Comparison of ENCODE assay signal across 11 cellular contexts in the genomic region with DNA sequence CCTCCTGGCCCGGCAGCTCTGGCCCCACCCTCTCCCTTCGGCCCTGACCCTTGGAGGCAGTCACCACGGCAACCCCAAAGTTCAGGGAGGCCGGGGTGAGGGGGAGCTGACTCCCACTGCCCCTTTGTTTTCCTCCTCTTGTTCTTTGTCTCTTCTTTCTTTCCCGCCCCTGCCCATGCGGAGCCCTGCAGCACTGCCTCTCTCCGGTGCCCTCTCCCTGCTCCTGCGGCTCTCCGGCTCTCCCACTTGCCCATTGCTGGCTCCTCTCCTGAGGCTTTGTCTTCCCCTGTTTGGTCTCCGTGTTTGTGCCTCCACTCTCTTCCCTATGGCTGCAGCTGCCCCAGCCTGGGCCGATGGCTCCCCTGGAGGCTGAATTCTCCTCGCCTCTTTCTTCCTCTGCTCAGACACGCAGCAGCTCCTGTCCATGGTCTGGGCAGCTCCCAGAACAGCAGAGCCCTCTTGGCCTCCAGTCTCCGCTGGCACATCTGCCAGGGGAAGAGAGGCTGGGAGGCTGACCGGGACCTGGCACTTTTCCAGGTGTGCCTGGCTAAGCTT. TPM values are rescaled to one million over a fixed set of nuclear protein-coding genes. Genes with fewer than 3 reads are reported as not detected.
DNase-seq lines count a peak whose midpoint lies in the region; ATAC-seq and TF ChIP-seq lines count a peak whose summit lies in the region.
"Had no signal": no experiment of that assay in that cellular context is flagged by ENCODE, and none has a peak within 500 bp of the region (broad histone marks: within the 10 kb centered on the region; RNA-seq: fewer than 3 reads in every experiment).

No MANE protein-coding gene starts in this region.

- peaks cover 14% of the 10 kb centered on the region for H3K36me3 ChIP-seq in ectodermal cell (ENCODE audit: control insufficient read depth, insufficient read depth, low read length)

- POLR2A ChIA-PET in AG04449 (lab: Yijun Ruan, JAX): no interaction called here

- peak overlapping the region; percentile 95 for H3K27ac ChIP-seq in ectodermal cell (ENCODE audit: insufficient read depth, low read depth, low read length, poor library complexity, severe bottlenecking)
- H3K27ac ChIP-seq: hepatocyte had no signal

- peaks cover 47% of the 10 kb centered on the region for H3K4me1 ChIP-seq in ectodermal cell (ENCODE audit: control insufficient read depth, insufficient read depth, low read length)

- peaks cover 2% of the 10 kb centered on the region for H3K27me3 ChIP-seq in ectodermal cell (ENCODE audit: control insufficient read depth, insufficient read depth, low read length, poor library complexity, severe bottlenecking)
- H3K27me3 ChIP-seq: hepatocyte had no signal

- no peaks in the 10 kb centered on the region for H3K9me3 ChIP-seq in ectodermal cell (ENCODE audit: control insufficient read depth, low read length)

- CTCF ChIA-PET in AG04449 (lab: Yijun Ruan, JAX): interaction anchor here (0.9 to 5.6 kb wide), 8 partner anchors 9 to 147 kb away, joined by 3 to 50 read pairs (median 8); a partner anchor contains a TSS

- ATAC-seq in stimulated activated naive CD8-positive, alpha-beta T cell treated with anti-CD3 and anti-CD28 coated beads, Interleukin-15, Interleukin-2, amounts not matched to agents 100 U/mL and 50 U/mL, for 24 hours: no peak
- ATAC-seq in left lobe of liver: no peak
- ATAC-seq: T-cell had no signal

- peak overlapping the region; percentile 88 to 98 (median 92) for H3K27ac Mint-ChIP-seq in nephron
- H3K27ac Mint-ChIP-seq: T-cell had no signal

- peaks cover 43% of the 10 kb centered on the region for H3K4me1 Mint-ChIP-seq in nephron

- DNase-seq in AG04449 (ENCODE audit: low read depth, low spot score) (no peak), NCI-H524 (lab: John Stamatoyannopoulos, UW) (peak; percentile 75 to 87), left lobe of liver (ENCODE audit: low spot score) (no peak), GM13977 (ENCODE audit: low spot score) (no peak)
- no peak for DNase-seq in stimulated activated naive CD8-positive, alpha-beta T cell treated with anti-CD3 and anti-CD28 coated beads, Interleukin-15, Interleukin-2, amounts not matched to agents 100 U/mL and 50 U/mL, for 24 hours
- no peak for DNase-seq in activated CD8-positive, alpha-beta memory T cell treated with anti-CD3 and anti-CD28 coated beads, Interleukin-2, amount 50 U/mL, for 48 hours
- DNase-seq: naive B cell, T-cell had no signal

- in situ Hi-C loops in GM13977 (cut with MboI; ENCODE audit: low pct_unique_long_range_greater_than_20kb, low sequenced_read_pairs, unreplicated experiment): no loop called here

- 18 to 21% methylated on average over 15 of the region's 15 CpGs for WGBS in ectodermal cell, 2 experiments

- H3K27me3 Mint-ChIP-seq in nephron (ENCODE audit: low read depth): peaks cover 22% of the 10 kb centered on the region
- H3K27me3 Mint-ChIP-seq: T-cell had no signal

- no peaks in the 10 kb centered on the region for H3K9me3 Mint-ChIP-seq in nephron
- H3K9me3 Mint-ChIP-seq: naive B cell, T-cell had no signal

- no peak overlapping the region for H3K4me3 ChIP-seq in AG04449 (ENCODE audit: low read depth, low read length)
- H3K4me3 ChIP-seq in ectodermal cell (ENCODE audit: insufficient read depth, low read depth, low read length): peak overlapping the region; percentile 32
- H3K4me3 ChIP-seq: hepatocyte had no signal

- H3K4me3 Mint-ChIP-seq in nephron: peak overlapping the region; percentile 70 to 81 (median 75)
- H3K4me3 Mint-ChIP-seq: naive B cell, T-cell had no signal

- peaks cover 13% of the 10 kb centered on the region for H3K36me3 Mint-ChIP-seq in nephron (ENCODE audit: low read depth)
- H3K36me3 Mint-ChIP-seq: naive B cell, T-cell had no signal

- peak; percentile 13 for TF ChIP-seq CTCF in AG04449 (IDR thresholded peaks at IDR 0.05; ENCODE audit: insufficient read depth, low read length, missing control alignments)
- TF ChIP-seq CTCF in nephron (IDR thresholded peaks at IDR 0.05; ENCODE audit: unreplicated experiment in 3 of 3): peak in 2 of 3 experiments; percentile 18 to 27
- no peak for TF ChIP-seq CTCF in GM13977 (IDR thresholded peaks at IDR 0.05; ENCODE audit: extremely low read depth, insufficient read depth, missing control alignments)

RNA-seq across cellular contexts. Expression of a gene that starts 5.8 kb away (rescaled TPM):
- polyA plus RNA-seq in ectodermal cell (2013, experiment 1 of 4): 31.0 TPM
- 40.1 TPM for polyA plus RNA-seq in ectodermal cell (2013, experiment 2 of 4)
- polyA plus RNA-seq in ectodermal cell (2013, experiment 3 of 4): 35.2 TPM
- polyA plus RNA-seq in ectodermal cell (2013, experiment 4 of 4): 42.8 TPM
- total RNA-seq in left lobe of liver: 3.9 TPM

RNA-seq across cellular contexts. Expression of a gene that starts 27.8 kb away (rescaled TPM):
- polyA plus RNA-seq in ectodermal cell (2013, experiment 1 of 4): 69.0 TPM
- 61.2 TPM for polyA plus RNA-seq in ectodermal cell (2013, experiment 2 of 4)
- polyA plus RNA-seq in ectodermal cell (2013, experiment 3 of 4): 62.7 TPM
- polyA plus RNA-seq in ectodermal cell (2013, experiment 4 of 4): 68.0 TPM
- 0.63 TPM for total RNA-seq in left lobe of liver

RNA-seq across cellular contexts. Expression of a gene that starts 41.5 kb away (rescaled TPM):
- 123 TPM for polyA plus RNA-seq in ectodermal cell (2013, experiment 1 of 4)
- 127 TPM for polyA plus RNA-seq in ectodermal cell (2013, experiment 2 of 4)
- 108 TPM for polyA plus RNA-seq in ectodermal cell (2013, experiment 3 of 4)
- 119 TPM for polyA plus RNA-seq in ectodermal cell (2013, experiment 4 of 4)
- total RNA-seq in left lobe of liver: 80.0 TPM

RNA-seq across cellular contexts. Expression of a gene that starts 51.6 kb away (rescaled TPM):
- polyA plus RNA-seq in ectodermal cell (2013, experiment 1 of 4): not detected
- not detected for polyA plus RNA-seq in ectodermal cell (2013, experiment 2 of 4)
- polyA plus RNA-seq in ectodermal cell (2013, experiment 3 of 4): not detected
- polyA plus RNA-seq in ectodermal cell (2013, experiment 4 of 4): not detected
- not detected for total RNA-seq in left lobe of liver
- total RNA-seq: T-cell had no signal

Comparison
In these comparisons a context has a peak if more than half of its experiments do, and no peak if none do; other contexts are left out.
1. DNase-seq: peak in NCI-H524 (2 of 2); none in AG04449 (single experiment), stimulated activated naive CD8-positive, alpha-beta T cell treated with anti-CD3 and anti-CD28 coated beads, Interleukin-15, Interleukin-2, amounts not matched to agents 100 U/mL and 50 U/mL, for 24 hours (single experiment), activated CD8-positive, alpha-beta memory T cell treated with anti-CD3 and anti-CD28 coated beads, Interleukin-2, amount 50 U/mL, for 48 hours (single experiment), left lobe of liver (single experiment) and GM13977 (single experiment).